Comparison of ENCODE assay signal across 1 cellular context in the genomic region with DNA sequence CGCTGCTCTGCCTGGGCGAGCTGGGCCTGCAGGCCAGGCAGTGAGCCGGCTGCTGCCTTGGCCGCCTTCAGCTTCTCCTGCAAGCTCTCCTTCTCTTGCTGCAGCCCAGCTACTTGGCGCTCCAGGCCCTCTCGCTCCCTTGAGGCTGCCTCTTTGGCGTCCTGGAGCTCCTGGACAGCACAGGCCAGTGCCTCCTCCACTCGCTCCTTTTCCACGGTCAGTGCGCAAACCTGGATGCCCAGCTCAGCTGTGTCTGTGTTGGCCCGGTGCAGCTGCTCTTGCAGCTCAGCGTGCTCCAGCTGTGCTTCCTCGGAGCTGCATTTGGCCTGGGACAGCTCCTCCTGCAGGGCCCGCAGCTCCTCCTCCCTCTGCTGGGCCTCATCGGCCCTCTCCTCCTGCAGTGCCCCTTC.
TF ChIP-seq lines count a peak whose summit lies in the region.

No MANE protein-coding gene starts in this region.

TF ChIP-seq in HepG2, 621 proteins besides CTCF, POLR2A, EP300 and RAD21 (continued from another document):
- TF ChIP-seq, protein P1, sequence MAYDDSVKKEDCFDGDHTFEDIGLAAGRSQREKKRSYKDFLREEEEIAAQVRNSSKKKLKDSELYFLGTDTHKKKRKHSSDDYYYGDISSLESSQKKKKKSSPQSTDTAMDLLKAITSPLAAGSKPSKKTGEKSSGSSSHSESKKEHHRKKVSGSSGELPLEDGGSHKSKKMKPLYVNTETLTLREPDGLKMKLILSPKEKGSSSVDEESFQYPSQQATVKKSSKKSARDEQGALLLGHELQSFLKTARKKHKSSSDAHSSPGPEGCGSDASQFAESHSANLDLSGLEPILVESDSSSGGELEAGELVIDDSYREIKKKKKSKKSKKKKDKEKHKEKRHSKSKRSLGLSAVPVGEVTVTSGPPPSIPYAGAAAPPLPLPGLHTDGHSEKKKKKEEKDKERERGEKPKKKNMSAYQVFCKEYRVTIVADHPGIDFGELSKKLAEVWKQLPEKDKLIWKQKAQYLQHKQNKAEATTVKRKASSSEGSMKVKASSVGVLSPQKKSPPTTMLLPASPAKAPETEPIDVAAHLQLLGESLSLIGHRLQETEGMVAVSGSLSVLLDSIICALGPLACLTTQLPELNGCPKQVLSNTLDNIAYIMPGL (CRISPR knock-in tag; IDR thresholded peaks at IDR 0.05; ENCODE audit: borderline replicate concordance in 1 of 2, low read depth in 1 of 2), result no peak
- TF ChIP-seq PITX1 (CRISPR knock-in tag; IDR thresholded peaks at IDR 0.05), result no peak
TF ChIP-seq in HepG2: peak in this region for 0.
